ENCODE assay signal across 9 cellular contexts in the genomic region with DNA sequence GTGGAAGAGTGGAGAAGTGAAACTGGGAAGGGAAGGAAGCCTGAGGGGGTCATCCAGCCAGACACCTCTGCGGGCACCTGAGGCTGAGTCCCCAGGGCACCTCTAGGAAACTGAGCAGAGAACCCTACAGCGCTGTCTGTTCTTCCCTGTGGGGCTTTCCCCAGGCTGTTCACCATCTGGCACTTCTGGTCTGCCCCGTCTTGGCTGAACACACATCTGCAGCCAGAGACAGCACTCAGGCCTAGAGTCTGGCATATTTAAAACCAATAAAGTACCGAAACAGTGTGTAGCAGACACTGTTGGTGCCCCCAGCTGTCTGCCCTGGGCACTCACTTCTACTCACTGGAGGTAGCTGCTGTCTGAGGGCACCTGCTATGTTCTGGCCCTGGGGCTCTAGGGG.
DNase-seq lines count a peak whose midpoint lies in the region; ATAC-seq and TF ChIP-seq lines count a peak whose summit lies in the region.
"Had no signal": no experiment of that assay in that cellular context is flagged by ENCODE, and none has a peak within 500 bp of the region (broad histone marks: within the 10 kb centered on the region; RNA-seq: fewer than 3 reads in every experiment).

No MANE protein-coding gene starts in this region.

- H3K4me1 Mint-ChIP-seq in stimulated activated memory B cell treated with anti-CD40 and anti-IgM and Interleukin-4, amounts not matched to agents 10 μg/mL and 1 μg/mL and 100 μg/mL, for 72 hours: peaks cover 44% of the 10 kb centered on the region
- peaks cover 3% of the 10 kb centered on the region for H3K4me1 Mint-ChIP-seq in activated naive CD4-positive, alpha-beta T cell treated with anti-CD3 and anti-CD28 coated beads, Interleukin-2, amount 10 ng/mL, durations not matched to agents 7 days and 5 days

- no peaks in the 10 kb centered on the region for H3K36me3 ChIP-seq in MM.1S (replicated peaks; ENCODE audit: insufficient read depth, low read length)

- H3K9me2 ChIP-seq in MM.1S (replicated peaks; ENCODE audit: insufficient read depth, low read length): no peaks in the 10 kb centered on the region

- H3K27me3 Mint-ChIP-seq in stimulated activated memory B cell treated with anti-CD40 and anti-IgM and Interleukin-4, amounts not matched to agents 10 μg/mL and 1 μg/mL and 100 μg/mL, for 72 hours: no peaks in the 10 kb centered on the region
- peaks cover 43% of the 10 kb centered on the region for H3K27me3 Mint-ChIP-seq in activated naive CD4-positive, alpha-beta T cell treated with anti-CD3 and anti-CD28 coated beads, Interleukin-2, amount 10 ng/mL, durations not matched to agents 7 days and 5 days

- ATAC-seq in GM19025 (IDR thresholded peaks at IDR 0.05; ENCODE audit: low read depth, unreplicated experiment) (peak; percentile 96), HG02759 (IDR thresholded peaks at IDR 0.05; ENCODE audit: unreplicated experiment) (peak; percentile 97)
- ATAC-seq in stimulated activated memory B cell treated with anti-CD40 and anti-IgM and Interleukin-4, amounts not matched to agents 10 μg/mL and 1 μg/mL and 100 μg/mL, for 72 hours: peak; percentile 98

- H3K27ac ChIP-seq in MM.1S (ENCODE audit: low read length): peak overlapping the region; percentile 43; the same call in 1 of the 2 replicates
- H3K27ac ChIP-seq: dorsolateral prefrontal cortex had no signal

- no peak overlapping the region for H3K4me3 ChIP-seq in MM.1S (ENCODE audit: low read length)
- H3K4me3 ChIP-seq: dorsolateral prefrontal cortex had no signal

- intact Hi-C loops in head of caudate nucleus (cut with DNase I): no loop called here

- peaks cover 12% of the 10 kb centered on the region for H3F3A ChIP-seq in MM.1S (ENCODE audit: insufficient read depth, low read length)

- no peak overlapping the region for H3K4me3 Mint-ChIP-seq in stimulated activated memory B cell treated with anti-CD40 and anti-IgM and Interleukin-4, amounts not matched to agents 10 μg/mL and 1 μg/mL and 100 μg/mL, for 72 hours
- no peak overlapping the region for H3K4me3 Mint-ChIP-seq in activated naive CD4-positive, alpha-beta T cell treated with anti-CD3 and anti-CD28 coated beads, Interleukin-2, amount 10 ng/mL, durations not matched to agents 7 days and 5 days

- H2AFZ ChIP-seq in MM.1S (ENCODE audit: low read length): peak overlapping the region; percentile 24

- H3K4me2 ChIP-seq in MM.1S (ENCODE audit: low read depth, low read length): peak overlapping the region; percentile 37; the same call in 1 of the 2 replicates

- H3K27ac Mint-ChIP-seq in stimulated activated memory B cell treated with anti-CD40 and anti-IgM and Interleukin-4, amounts not matched to agents 10 μg/mL and 1 μg/mL and 100 μg/mL, for 72 hours: peak overlapping the region; percentile 61
- H3K27ac Mint-ChIP-seq in activated naive CD4-positive, alpha-beta T cell treated with anti-CD3 and anti-CD28 coated beads, Interleukin-2, amount 10 ng/mL, durations not matched to agents 7 days and 5 days: no peak overlapping the region

- H3K4me1 ChIP-seq in MM.1S (ENCODE audit: low read length): peaks cover 37% of the 10 kb centered on the region

- no peaks in the 10 kb centered on the region for H3K9me3 ChIP-seq in MM.1S (replicated peaks; ENCODE audit: insufficient read depth, low read length)

- H3K27me3 ChIP-seq in MM.1S (replicated peaks; ENCODE audit: insufficient read depth, low read length): no peaks in the 10 kb centered on the region
- H3K27me3 ChIP-seq: dorsolateral prefrontal cortex had no signal

- H3K9me3 Mint-ChIP-seq in stimulated activated memory B cell treated with anti-CD40 and anti-IgM and Interleukin-4, amounts not matched to agents 10 μg/mL and 1 μg/mL and 100 μg/mL, for 72 hours: peaks cover 3% of the 10 kb centered on the region
- H3K9me3 Mint-ChIP-seq in activated naive CD4-positive, alpha-beta T cell treated with anti-CD3 and anti-CD28 coated beads, Interleukin-2, amount 10 ng/mL, durations not matched to agents 7 days and 5 days: peaks cover 8% of the 10 kb centered on the region

- no peaks in the 10 kb centered on the region for H3K36me3 Mint-ChIP-seq in stimulated activated memory B cell treated with anti-CD40 and anti-IgM and Interleukin-4, amounts not matched to agents 10 μg/mL and 1 μg/mL and 100 μg/mL, for 72 hours
- no peaks in the 10 kb centered on the region for H3K36me3 Mint-ChIP-seq in activated naive CD4-positive, alpha-beta T cell treated with anti-CD3 and anti-CD28 coated beads, Interleukin-2, amount 10 ng/mL, durations not matched to agents 7 days and 5 days

- peak; percentile 46 for TF ChIP-seq CTCF in MM.1S (IDR thresholded peaks at IDR 0.05; ENCODE audit: low read length)

- H3K9ac ChIP-seq in MM.1S (ENCODE audit: low read length): no peak overlapping the region

- H4K20me1 ChIP-seq in MM.1S (ENCODE audit: insufficient read depth, low read length): no peaks in the 10 kb centered on the region

- DNase-seq in MM.1S (peak; percentile 90), NCI-H146 (lab: John Stamatoyannopoulos, UW) (no peak), head of caudate nucleus (no peak)
- no peak for DNase-seq in activated naive CD4-positive, alpha-beta T cell treated with anti-CD3 and anti-CD28 coated beads, Interleukin-2, amount 10 ng/mL, durations not matched to agents 7 days and 5 days
- DNase-seq: activated gamma-delta T cell treated with Interleukin-2 at 50 U/mL for 16 hours, dorsolateral prefrontal cortex had no signal

- H3K79me2 ChIP-seq in MM.1S (ENCODE audit: low read length): no peaks in the 10 kb centered on the region

- CTCF ChIA-PET in activated naive CD4-positive, alpha-beta T cell treated with anti-CD3 and anti-CD28 coated beads, Interleukin-2, amount 10 ng/mL, durations not matched to agents 7 days and 5 days (lab: Charles Lee): no interaction called here
